Comparison of ENCODE assay signal across 8 cellular contexts in genomic region chr1:85240174-85240601, GRCh38. TPM values are rescaled to one million over a fixed set of nuclear protein-coding genes. Genes with fewer than 3 reads are reported as not detected.
DNase-seq lines count a peak whose midpoint lies in the region; ATAC-seq and TF ChIP-seq lines count a peak whose summit lies in the region.

No MANE protein-coding gene starts in this region.

- intact Hi-C loops in posterior vena cava (cut with DNase I): no loop called here

- H3K27me3 Mint-ChIP-seq in stimulated activated naive B cell treated with anti-CD40 and anti-IgM and Interleukin-4, amounts not matched to agents 10 μg/mL and 1 μg/mL and 100 μg/mL, for 72 hours: peaks cover 6 to 8% of the 10 kb centered on the region in 2 donors

- no peak overlapping the region for H3K4me3 Mint-ChIP-seq in stimulated activated naive B cell treated with anti-CD40 and anti-IgM and Interleukin-4, amounts not matched to agents 10 μg/mL and 1 μg/mL and 100 μg/mL, for 72 hours

- H3K27ac Mint-ChIP-seq in stimulated activated naive B cell treated with anti-CD40 and anti-IgM and Interleukin-4, amounts not matched to agents 10 μg/mL and 1 μg/mL and 100 μg/mL, for 72 hours: no peak overlapping the region

- no peak overlapping the region for H3K27ac ChIP-seq in 22Rv1

- no peak overlapping the region for H3K4me3 ChIP-seq in GM12864 (ENCODE audit: low read depth, low read length)

- peaks cover 0 to 10% of the 10 kb centered on the region in 2 donors for H3K4me1 Mint-ChIP-seq in stimulated activated naive B cell treated with anti-CD40 and anti-IgM and Interleukin-4, amounts not matched to agents 10 μg/mL and 1 μg/mL and 100 μg/mL, for 72 hours

- peak; percentile 68 for TF ChIP-seq CTCF in 22Rv1 (IDR thresholded peaks at IDR 0.05)
- peak; percentile 21 for TF ChIP-seq CTCF in GM12864 (IDR thresholded peaks at IDR 0.05; ENCODE audit: low read depth, low read length, missing control alignments)

- TF ChIP-seq POLR2A in erythroblast (IDR thresholded peaks at IDR 0.05; ENCODE audit: low read length): no peak

- ATAC-seq in stimulated activated naive B cell treated with anti-CD40 and anti-IgM and Interleukin-4, amounts not matched to agents 10 μg/mL and 1 μg/mL and 100 μg/mL, for 72 hours (replicated peaks): peak; percentile 47 to 66

- no peaks in the 10 kb centered on the region for H3K9me3 Mint-ChIP-seq in stimulated activated naive B cell treated with anti-CD40 and anti-IgM and Interleukin-4, amounts not matched to agents 10 μg/mL and 1 μg/mL and 100 μg/mL, for 72 hours

- no peaks in the 10 kb centered on the region for H3K36me3 Mint-ChIP-seq in stimulated activated naive B cell treated with anti-CD40 and anti-IgM and Interleukin-4, amounts not matched to agents 10 μg/mL and 1 μg/mL and 100 μg/mL, for 72 hours

- DNase-seq in GM12864 (ENCODE audit: low read depth) (no peak), NCI-H345 (lab: John Stamatoyannopoulos, UW) (peak; percentile 42), erythroblast (lab: John Stamatoyannopoulos, UW) (peak; percentile 36 to 57), posterior vena cava (ENCODE audit: low spot score) (no peak), mesenteric fat pad (ENCODE audit: low spot score) (no peak)
- DNase-seq in stimulated activated naive B cell treated with anti-CD40 and anti-IgM and Interleukin-4, amounts not matched to agents 10 μg/mL and 1 μg/mL and 100 μg/mL, for 72 hours: no peak
- DNase-seq in activated effector memory CD4-positive, alpha-beta T cell treated with Interleukin-2 at 50 U/mL for 16 hours: no peak

RNA-seq across cellular contexts. Expression of gene C1orf52, which starts 19.3 kb away (rescaled TPM):
- 10 to 100 TPM; 17.5 to 22.9 TPM for total RNA-seq in posterior vena cava
- total RNA-seq in mesenteric fat pad: 18.5 TPM

RNA-seq across cellular contexts. Expression of gene BCL10, which starts 36.2 kb away (rescaled TPM):
- total RNA-seq in posterior vena cava (10 to 100 TPM; 17.0 to 22.1 TPM), mesenteric fat pad (22.2 TPM)

RNA-seq across cellular contexts. Expression of gene SYDE2, which starts 39.4 kb away (rescaled TPM):
- 10 to 100 TPM in 1 of 2 donors, 1 to 10 TPM in 1; 7.3 to 11.0 TPM for total RNA-seq in posterior vena cava
- total RNA-seq in mesenteric fat pad: 9.3 TPM

Comparison
In these comparisons a context has a peak if more than half of its experiments do, and no peak if none do; other contexts are left out.
1. DNase-seq: peak in NCI-H345 (single experiment) and erythroblast (2 of 2); none in GM12864 (single experiment), stimulated activated naive B cell treated with anti-CD40 and anti-IgM and Interleukin-4, amounts not matched to agents 10 μg/mL and 1 μg/mL and 100 μg/mL, for 72 hours (single experiment), posterior vena cava (single experiment), mesenteric fat pad (single experiment) and activated effector memory CD4-positive, alpha-beta T cell treated with Interleukin-2 at 50 U/mL for 16 hours (single experiment).